33 cellular contexts compared by ENCODE assay signal in the genomic region with DNA sequence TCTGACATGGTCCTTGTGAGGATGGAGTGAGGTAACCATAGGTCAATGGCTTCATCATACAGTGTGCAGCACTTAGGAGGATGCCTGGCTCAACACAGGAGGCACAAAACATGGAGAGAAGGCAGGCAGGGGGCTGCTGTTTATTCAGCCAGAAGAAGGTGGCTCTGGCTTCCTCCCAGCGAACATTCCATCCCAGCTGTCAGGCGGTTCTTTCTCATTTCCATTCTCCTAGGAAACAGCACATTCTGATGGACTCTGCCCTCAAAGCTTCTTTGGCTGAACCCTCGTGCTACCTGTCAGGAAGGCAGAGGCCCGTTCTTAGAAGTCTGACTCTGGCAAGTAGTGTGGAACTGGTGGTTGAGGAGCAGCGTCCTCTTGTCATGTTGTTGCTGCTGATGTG. TPM values are rescaled to one million over a fixed set of nuclear protein-coding genes. Genes with fewer than 3 reads are reported as not detected.
"Had no signal": no experiment of that assay in that cellular context is flagged by ENCODE, and none has a peak within 500 bp of the region (broad histone marks: within the 10 kb centered on the region; RNA-seq: fewer than 3 reads in every experiment).

No MANE protein-coding gene starts in this region.

- DNase-seq: activated B cell treated with CpG ODN at 0.5 μM for 24 hours; activated CD4-positive, alpha-beta T cell treated with anti-CD3 and anti-CD28 coated beads for 1 hour; activated CD4-positive, alpha-beta T cell treated with anti-CD3 and anti-CD28 coated beads, Interleukin-2, amount 50 U/mL, for 48 hours; activated CD8-positive, alpha-beta memory T cell treated with anti-CD3 and anti-CD28 coated beads, Interleukin-2, amount 10 ng/mL, durations not matched to agents 7 days and 5 days; activated effector memory CD4-positive, alpha-beta T cell treated with Interleukin-2 at 50 U/mL for 16 hours; activated naive CD4-positive, alpha-beta T cell; activated naive CD8-positive, alpha-beta T cell treated with anti-CD3 and anti-CD28 coated beads, Interleukin-2, amount 50 U/mL, for 24 hours; activated T-cell treated with anti-CD3 and anti-CD28 coated beads, Interleukin-2, amount 50 U/mL, for 24 hours; amniotic stem cell; brain microvascular endothelial cell; MG63; MV-4-11; NCI-H1092 treated with DMSO at 0.1 percent for 48 hours; NCI-H1417 treated with DMSO at 0.1 percent for 48 hours; NCI-H1694; NCI-H2029; NCI-H2107; NCI-H2171 treated with DMSO at 0.1 percent for 48 hours; NCI-H226; NCI-H69; PC-9; SIG-M5; T-cell; T-helper 2 cell; T1000 had no signal

- H3K4me2 ChIP-seq: KMS-11, PC-9 had no signal

- H2AFZ ChIP-seq: PC-9 had no signal

- H3K27me3 ChIP-seq: ascending aorta, brain microvascular endothelial cell, MG63 had no signal

- H3K4me3 ChIP-seq: ascending aorta, MG63, PC-9 had no signal

- H3K9me3 ChIP-seq: ascending aorta, MG63 had no signal

- H3K9ac ChIP-seq: KMS-11 had no signal

- H3K36me3 ChIP-seq: ascending aorta, brain microvascular endothelial cell, MG63 had no signal

- H3K27ac ChIP-seq: ascending aorta, brain microvascular endothelial cell, KMS-11, PC-9 had no signal

- H3K4me1 ChIP-seq: ascending aorta had no signal

- FAIRE-seq: TTC549 had no signal

- ATAC-seq: activated CD8-positive, alpha-beta memory T cell treated with anti-CD3 and anti-CD28 coated beads, Interleukin-2, amount 10 ng/mL, durations not matched to agents 7 days and 5 days; activated naive CD4-positive, alpha-beta T cell treated with anti-CD3 and anti-CD28 coated beads, Interleukin-2, amount 50 U/mL, for 72 hours; activated naive CD8-positive, alpha-beta T cell treated with anti-CD3 and anti-CD28 coated beads, Interleukin-2, amount 50 U/mL, for 24 hours; T-cell had no signal

RNA-seq across cellular contexts. Expression of a gene that starts 18.6 kb away (rescaled TPM):
- total RNA-seq: activated B cell treated with CpG ODN at 0.5 μM for 24 hours; activated CD4-positive, alpha-beta T cell treated with anti-CD3 and anti-CD28 coated beads, Interleukin-2, amount 10 ng/mL, durations not matched to agents 24 days and 14 days; activated CD8-positive, alpha-beta memory T cell treated with anti-CD3 and anti-CD28 coated beads, Interleukin-2, amount 10 ng/mL, durations not matched to agents 7 days and 5 days; activated naive CD4-positive, alpha-beta T cell treated with anti-CD3 and anti-CD28 coated beads, Interleukin-2, amount 50 U/mL, for 72 hours; activated T-helper 1 cell treated with anti-CD3 and anti-CD28 coated beads, Interleukin-12 subunit alpha, Interleukin-12 subunit beta, Interleukin-2, Interleukin-4 antibody, amounts not matched to agents 30 ng/mL and 10 ng/mL and 1 ng/mL, durations not matched to agents 14 hours and 24 hours and 36 hours; PC-9 had no signal

RNA-seq across cellular contexts. Expression of a gene that starts 50.7 kb away (rescaled TPM):
- total RNA-seq: activated B cell treated with CpG ODN at 0.5 μM for 24 hours; activated CD4-positive, alpha-beta T cell treated with anti-CD3 and anti-CD28 coated beads, Interleukin-2, amount 10 ng/mL, durations not matched to agents 24 days and 14 days; activated CD8-positive, alpha-beta memory T cell treated with anti-CD3 and anti-CD28 coated beads, Interleukin-2, amount 10 ng/mL, durations not matched to agents 7 days and 5 days; activated naive CD4-positive, alpha-beta T cell treated with anti-CD3 and anti-CD28 coated beads, Interleukin-2, amount 50 U/mL, for 72 hours; activated T-helper 1 cell treated with anti-CD3 and anti-CD28 coated beads, Interleukin-12 subunit alpha, Interleukin-12 subunit beta, Interleukin-2, Interleukin-4 antibody, amounts not matched to agents 30 ng/mL and 10 ng/mL and 1 ng/mL, durations not matched to agents 14 hours and 24 hours and 36 hours; cardiac septum; NCI-H460; PC-9 had no signal
